Comparison of ENCODE assay signal across 2 cellular contexts in the genomic region with DNA sequence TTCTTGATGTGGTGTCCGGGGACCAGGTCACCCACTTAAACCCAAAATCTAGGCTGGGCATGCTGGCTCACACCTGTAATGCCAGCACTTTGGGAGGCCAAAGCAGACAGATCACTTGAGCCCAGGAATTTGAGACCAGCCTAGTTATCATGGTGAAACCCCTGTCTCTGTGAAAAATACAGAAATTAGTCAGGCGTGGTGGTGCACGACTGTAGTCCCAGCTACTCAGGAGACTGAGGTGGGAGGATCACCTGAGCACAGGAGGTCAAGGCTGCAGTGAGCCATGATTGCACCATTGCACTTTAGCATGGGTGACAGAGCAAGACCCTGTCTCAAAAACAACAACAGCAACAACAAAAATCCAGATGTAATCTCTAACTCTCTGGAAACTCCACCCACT.
TF ChIP-seq lines count a peak whose summit lies in the region.

No MANE protein-coding gene starts in this region.

TF ChIP-seq in HepG2, 621 proteins besides CTCF, POLR2A, EP300 and RAD21:
- TF ChIP-seq ZNF556 (CRISPR knock-in tag; IDR thresholded peaks at IDR 0.05; ENCODE audit: borderline replicate concordance) = no peak
- 0 out of 2 replicates have a peak, but pooled peaks have one; percentile 14 for TF ChIP-seq HNF4A (CRISPR knock-in tag; IDR thresholded peaks at IDR 0.05)
- no peak for TF ChIP-seq PBX3 (CRISPR knock-in tag; IDR thresholded peaks at IDR 0.05; ENCODE audit: borderline replicate concordance)
- TF ChIP-seq ARHGAP35 (CRISPR knock-in tag; IDR thresholded peaks at IDR 0.05; ENCODE audit: borderline replicate concordance) = no peak
- TF ChIP-seq NCOA1 (CRISPR knock-in tag; IDR thresholded peaks at IDR 0.05) = no peak
- no peak for TF ChIP-seq AHR (CRISPR knock-in tag; IDR thresholded peaks at IDR 0.05)
TF ChIP-seq in HepG2: peak in this region for 1.

TF ChIP-seq in GM12891, 5 proteins besides CTCF, POLR2A, EP300 and RAD21:
- TF ChIP-seq TAF1 (IDR thresholded peaks at IDR 0.05; ENCODE audit: low read depth, low read length) = no peak
- no peak for TF ChIP-seq POLR2AphosphoS5 (IDR thresholded peaks at IDR 0.05; ENCODE audit: low read depth, low read length)
- no peak for TF ChIP-seq SPI1 (IDR thresholded peaks at IDR 0.05; ENCODE audit: low read depth, low read length)
- no peak for TF ChIP-seq PAX5 (IDR thresholded peaks at IDR 0.05; ENCODE audit: insufficient read depth, low read length, severe bottlenecking)
- no peak for TF ChIP-seq POU2F2 (IDR thresholded peaks at IDR 0.05; ENCODE audit: low read depth, low read length)
